Comparison of ENCODE assay signal across 22 cellular contexts in the genomic region with DNA sequence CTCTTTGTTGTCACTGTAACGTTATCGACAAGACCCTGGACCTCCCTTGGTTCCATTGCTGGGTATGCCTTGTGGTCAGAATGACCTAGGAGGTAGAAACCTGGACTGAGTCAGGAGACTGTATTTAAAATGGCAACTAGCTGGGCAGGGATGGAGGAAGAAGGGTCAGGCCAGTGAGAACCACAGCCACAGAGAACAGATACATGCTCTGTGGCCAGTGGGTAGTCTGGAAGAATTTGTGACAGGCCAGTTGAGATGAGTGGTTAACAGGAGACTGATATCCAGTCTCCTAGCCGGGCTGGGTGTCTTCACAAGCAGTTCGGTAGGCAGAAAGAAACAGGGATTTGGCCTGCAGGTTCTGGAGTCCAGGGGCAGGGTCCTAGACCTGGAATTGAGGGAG. TPM values are rescaled to one million over a fixed set of nuclear protein-coding genes. Genes with fewer than 3 reads are reported as not detected.
A peak's percentile ranks its signal among the peaks of the same experiment; 100 is the strongest.
DNase-seq lines count a peak whose midpoint lies in the region; ATAC-seq, FAIRE-seq and TF ChIP-seq lines count a peak whose summit lies in the region.
"Had no signal": no experiment of that assay in that cellular context is flagged by ENCODE, and none has a peak within 500 bp of the region (broad histone marks: within the 10 kb centered on the region; RNA-seq: fewer than 3 reads in every experiment).

No MANE protein-coding gene starts in this region.

- DNase-seq in left ventricle myocardium inferior (no peak), left cardiac atrium (no peak), HuH-7.5 (ENCODE audit: low spot score) (no peak), lower leg skin (ENCODE audit: low spot score in 2 of 2) (no peak), small intestine (no peak)
- no peak for DNase-seq in naive thymus-derived CD8-positive, alpha-beta T cell
- DNase-seq: activated effector memory CD4-positive, alpha-beta T cell treated with anti-CD3 and anti-CD28 coated beads, Interleukin-2, amount 50 U/mL, for 16 hours; cortex of kidney; H7; kidney glomerular epithelial cell; MM.1S; NCI-H2227 treated with DMSO at 0.1 percent for 48 hours; nucleus accumbens; SK-N-SH; stimulated activated naive CD4-positive, alpha-beta T cell had no signal

- H3K4me1 ChIP-seq in left ventricle myocardium inferior (peaks cover 66% of the 10 kb centered on the region), small intestine (ENCODE audit: control insufficient read depth in 2 of 2, insufficient read depth in 1 of 2, low read depth in 1 of 2, low read length in 1 of 2) (peaks cover 0 to 3% of the 10 kb centered on the region in 2 donors)

- FAIRE-seq in small intestine (lab: Jason Lieb, UNC): no peak
- FAIRE-seq: D721Med, G401.6, TTC549 had no signal

- H3K36me3 ChIP-seq in left ventricle myocardium inferior: peaks cover 96% of the 10 kb centered on the region
- peaks cover 13 to 38% of the 10 kb centered on the region in 2 donors for H3K36me3 ChIP-seq in small intestine (ENCODE audit: control insufficient read depth in 2 of 2, insufficient read depth in 2 of 2, low read length in 2 of 2)

- peaks cover 99% of the 10 kb centered on the region for H3K36me3 Mint-ChIP-seq in activated T-helper 17 cell treated with anti-CD3 and anti-CD28 coated beads, Interleukin-2, amount 50 U/mL, for 72 hours (ENCODE audit: low read depth)
- peaks cover 20 to 94% (median 75%) of the 10 kb centered on the region in 3 donors for H3K36me3 Mint-ChIP-seq in naive thymus-derived CD8-positive, alpha-beta T cell

- H3K9me3 ChIP-seq in left ventricle myocardium inferior (replicated peaks): no peaks in the 10 kb centered on the region
- no peaks in the 10 kb centered on the region for H3K9me3 ChIP-seq in small intestine (ENCODE audit: control insufficient read depth, low read depth)
- H3K9me3 ChIP-seq: right atrium auricular region, SK-N-SH had no signal

- peaks cover 26% of the 10 kb centered on the region for H3K4me1 Mint-ChIP-seq in activated T-helper 17 cell treated with anti-CD3 and anti-CD28 coated beads, Interleukin-2, amount 50 U/mL, for 72 hours
- peaks cover 24 to 92% (median 85%) of the 10 kb centered on the region in 4 donors for H3K4me1 Mint-ChIP-seq in naive thymus-derived CD8-positive, alpha-beta T cell

- no peaks in the 10 kb centered on the region for H3K27me3 Mint-ChIP-seq in activated T-helper 17 cell treated with anti-CD3 and anti-CD28 coated beads, Interleukin-2, amount 50 U/mL, for 72 hours
- no peaks in the 10 kb centered on the region for H3K27me3 Mint-ChIP-seq in naive thymus-derived CD8-positive, alpha-beta T cell
- H3K27me3 Mint-ChIP-seq: brain had no signal

- H3K27ac ChIP-seq in left ventricle myocardium inferior (replicated peaks) (peak overlapping the region; percentile 13), small intestine (ENCODE audit: low read depth in 1 of 2, low read length in 1 of 2) (peak overlapping the region in 1 of 2 donors; percentile 48)
- H3K27ac ChIP-seq: right atrium auricular region had no signal

- H3K27me3 ChIP-seq in left ventricle myocardium inferior (ENCODE audit: low read depth) (no peaks in the 10 kb centered on the region), small intestine (ENCODE audit: control insufficient read depth in 2 of 2, insufficient read depth in 2 of 2, low read length in 2 of 2) (no peaks in the 10 kb centered on the region)
- H3K27me3 ChIP-seq: right atrium auricular region had no signal

- H3K27ac Mint-ChIP-seq in activated T-helper 17 cell treated with anti-CD3 and anti-CD28 coated beads, Interleukin-2, amount 50 U/mL, for 72 hours: peak overlapping the region; percentile 85
- peak overlapping the region; percentile 93 to 99 (median 98) for H3K27ac Mint-ChIP-seq in naive thymus-derived CD8-positive, alpha-beta T cell

- H3K4me3 Mint-ChIP-seq in activated T-helper 17 cell treated with anti-CD3 and anti-CD28 coated beads, Interleukin-2, amount 50 U/mL, for 72 hours: peak overlapping the region; percentile 74
- H3K4me3 Mint-ChIP-seq in naive thymus-derived CD8-positive, alpha-beta T cell: peak overlapping the region; percentile 41 to 81 (median 71)
- H3K4me3 Mint-ChIP-seq: brain had no signal

- ATAC-seq in left cardiac atrium: no peak
- ATAC-seq in activated T-helper 17 cell treated with anti-CD3 and anti-CD28 coated beads, Interleukin-2, amount 50 U/mL, for 72 hours (replicated peaks): peak; percentile 40
- no peak for ATAC-seq in naive thymus-derived CD8-positive, alpha-beta T cell
- ATAC-seq in activated CD4-positive, CD25-positive, alpha-beta regulatory T cell treated with anti-CD3 and anti-CD28 coated beads, Interleukin-2, amount 50 U/mL, for 24 hours: no peak

- intact Hi-C loops in left ventricle myocardium inferior (cut with micrococcal nuclease) (no loop called here), left cardiac atrium (cut with DNase I) (no loop called here), lower leg skin (cut with DNase I; ENCODE audit: low total_unique reads) (no loop called here)

- 96 to 97% methylated on average over 4 of the region's 4 CpGs for WGBS in lower leg skin, 2 donors
- WGBS in small intestine, 3 donors: 96 to 98% (median 98%) methylated on average over 4 of the region's 4 CpGs

- no peaks in the 10 kb centered on the region for H3K9me3 Mint-ChIP-seq in activated T-helper 17 cell treated with anti-CD3 and anti-CD28 coated beads, Interleukin-2, amount 50 U/mL, for 72 hours
- H3K9me3 Mint-ChIP-seq in naive thymus-derived CD8-positive, alpha-beta T cell: peaks cover 0 to 3% (median 0%) of the 10 kb centered on the region in 9 donors

- H3K4me3 ChIP-seq in left ventricle myocardium inferior (no peak overlapping the region), lower leg skin (ENCODE audit: low read depth, poor library complexity, severe bottlenecking) (no peak overlapping the region), small intestine (ENCODE audit: low read depth in 1 of 2, low read length in 2 of 2) (no peak overlapping the region)
- H3K4me3 ChIP-seq: right atrium auricular region had no signal

- TF ChIP-seq POLR2A in lower leg skin (IDR thresholded peaks at IDR 0.05): no peak

- TF ChIP-seq CTCF in left ventricle myocardium inferior (IDR thresholded peaks at IDR 0.05; ENCODE audit: borderline replicate concordance) (no peak), lower leg skin (IDR thresholded peaks at IDR 0.05) (no peak)

- POLR2A ChIA-PET in naive thymus-derived CD8-positive, alpha-beta T cell (lab: Charles Lee): interaction anchor here (1.2 to 10.8 kb wide), 13 partner anchors 9 to 158 kb away, joined by 3 to 127 read pairs (median 10); a partner anchor contains a TSS

RNA-seq across cellular contexts. Expression of a gene that starts 58.9 kb away (rescaled TPM):
- 23.1 TPM for total RNA-seq in left ventricle myocardium inferior
- 10 to 100 TPM; 20.2 to 29.3 TPM for total RNA-seq in left cardiac atrium
- total RNA-seq in activated T-helper 17 cell treated with anti-CD3 and anti-CD28 coated beads, Interleukin-2, amount 50 U/mL, for 72 hours: 10 to 100 TPM; 25.7 to 25.8 TPM
- 100 to 1,000 TPM; 206 to 225 TPM for total RNA-seq in naive thymus-derived CD8-positive, alpha-beta T cell
- polyA plus RNA-seq in naive thymus-derived CD8-positive, alpha-beta T cell: 10 to 100 TPM; 71.1 to 97.5 (median 90.6) TPM
- total RNA-seq in lower leg skin: 100 to 1,000 TPM in 1 of 4 donors, 10 to 100 TPM in 3; 59.8 to 180 (median 79.9) TPM
- 10 to 100 TPM; 14.9 to 17.5 (median 17.2) TPM for polyA plus RNA-seq in small intestine
